1 cellular context compared by ENCODE assay signal in genomic region chr2:238060542-238061309, GRCh38.
TF ChIP-seq lines count a peak whose summit lies in the region.

A gene with protein sequence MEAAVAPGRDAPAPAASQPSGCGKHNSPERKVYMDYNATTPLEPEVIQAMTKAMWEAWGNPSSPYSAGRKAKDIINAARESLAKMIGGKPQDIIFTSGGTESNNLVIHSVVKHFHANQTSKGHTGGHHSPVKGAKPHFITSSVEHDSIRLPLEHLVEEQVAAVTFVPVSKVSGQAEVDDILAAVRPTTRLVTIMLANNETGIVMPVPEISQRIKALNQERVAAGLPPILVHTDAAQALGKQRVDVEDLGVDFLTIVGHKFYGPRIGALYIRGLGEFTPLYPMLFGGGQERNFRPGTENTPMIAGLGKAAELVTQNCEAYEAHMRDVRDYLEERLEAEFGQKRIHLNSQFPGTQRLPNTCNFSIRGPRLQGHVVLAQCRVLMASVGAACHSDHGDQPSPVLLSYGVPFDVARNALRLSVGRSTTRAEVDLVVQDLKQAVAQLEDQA (plus strand): TSS chr2:238061001. CDS start chr2:238061055, 54 bp downstream.

TF ChIP-seq in K562, 482 proteins besides CTCF, POLR2A, EP300 and RAD21 (continued from another document):
- TF ChIP-seq, protein P1, sequence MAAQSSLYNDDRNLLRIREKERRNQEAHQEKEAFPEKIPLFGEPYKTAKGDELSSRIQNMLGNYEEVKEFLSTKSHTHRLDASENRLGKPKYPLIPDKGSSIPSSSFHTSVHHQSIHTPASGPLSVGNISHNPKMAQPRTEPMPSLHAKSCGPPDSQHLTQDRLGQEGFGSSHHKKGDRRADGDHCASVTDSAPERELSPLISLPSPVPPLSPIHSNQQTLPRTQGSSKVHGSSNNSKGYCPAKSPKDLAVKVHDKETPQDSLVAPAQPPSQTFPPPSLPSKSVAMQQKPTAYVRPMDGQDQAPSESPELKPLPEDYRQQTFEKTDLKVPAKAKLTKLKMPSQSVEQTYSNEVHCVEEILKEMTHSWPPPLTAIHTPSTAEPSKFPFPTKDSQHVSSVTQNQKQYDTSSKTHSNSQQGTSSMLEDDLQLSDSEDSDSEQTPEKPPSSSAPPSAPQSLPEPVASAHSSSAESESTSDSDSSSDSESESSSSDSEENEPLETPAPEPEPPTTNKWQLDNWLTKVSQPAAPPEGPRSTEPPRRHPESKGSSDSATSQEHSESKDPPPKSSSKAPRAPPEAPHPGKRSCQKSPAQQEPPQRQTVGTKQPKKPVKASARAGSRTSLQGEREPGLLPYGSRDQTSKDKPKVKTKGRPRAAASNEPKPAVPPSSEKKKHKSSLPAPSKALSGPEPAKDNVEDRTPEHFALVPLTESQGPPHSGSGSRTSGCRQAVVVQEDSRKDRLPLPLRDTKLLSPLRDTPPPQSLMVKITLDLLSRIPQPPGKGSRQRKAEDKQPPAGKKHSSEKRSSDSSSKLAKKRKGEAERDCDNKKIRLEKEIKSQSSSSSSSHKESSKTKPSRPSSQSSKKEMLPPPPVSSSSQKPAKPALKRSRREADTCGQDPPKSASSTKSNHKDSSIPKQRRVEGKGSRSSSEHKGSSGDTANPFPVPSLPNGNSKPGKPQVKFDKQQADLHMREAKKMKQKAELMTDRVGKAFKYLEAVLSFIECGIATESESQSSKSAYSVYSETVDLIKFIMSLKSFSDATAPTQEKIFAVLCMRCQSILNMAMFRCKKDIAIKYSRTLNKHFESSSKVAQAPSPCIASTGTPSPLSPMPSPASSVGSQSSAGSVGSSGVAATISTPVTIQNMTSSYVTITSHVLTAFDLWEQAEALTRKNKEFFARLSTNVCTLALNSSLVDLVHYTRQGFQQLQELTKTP (IDR thresholded peaks at IDR 0.05; ENCODE audit: low read depth in 1 of 2, partially characterized antibody in 2 of 2): no peak
- TF ChIP-seq NCOA2 (IDR thresholded peaks at IDR 0.05; ENCODE audit: partially characterized antibody in 2 of 2) (no peak), ZNF57 (CRISPR knock-in tag; IDR thresholded peaks at IDR 0.05) (no peak), GABPB1 (CRISPR knock-in tag; IDR thresholded peaks at IDR 0.05) (peak; percentile 98), ZNF586 (CRISPR knock-in tag; conservative IDR thresholded peaks at IDR 0.05) (no peak), GTF2A2 (tag; IDR thresholded peaks at IDR 0.05) (no peak; the same call in 1 of the 2 replicates), RBFOX2 (IDR thresholded peaks at IDR 0.05; ENCODE audit: low read depth, low read length) (peak; percentile 94), NKRF (IDR thresholded peaks at IDR 0.05; ENCODE audit: borderline replicate concordance) (0 out of 2 replicates have a peak, but pooled peaks have one; percentile 17), PKNOX1 (IDR thresholded peaks at IDR 0.05) (peak; percentile 29; the same call in 1 of the 2 replicates), MAFG (tag; conservative IDR thresholded peaks at IDR 0.05) (no peak), ZNF695 (CRISPR knock-in tag; IDR thresholded peaks at IDR 0.05) (no peak), GABPB2 (CRISPR knock-in tag; conservative IDR thresholded peaks at IDR 0.05) (no peak), ELF2 (CRISPR knock-in tag; IDR thresholded peaks at IDR 0.05) (no peak), SPI1 (IDR thresholded peaks at IDR 0.05; ENCODE audit: borderline replicate concordance, low read depth, low read length) (0 out of 2 replicates have a peak, but pooled peaks have one; percentile 26), MCM3 (IDR thresholded peaks at IDR 0.05) (no peak), POLR2H (tag; IDR thresholded peaks at IDR 0.05; ENCODE audit: low read depth) (peak; percentile 75), ZBED1 (IDR thresholded peaks at IDR 0.05) (no peak), ZNF766 (CRISPR knock-in tag; conservative IDR thresholded peaks at IDR 0.05) (no peak), GATAD2A (IDR thresholded peaks at IDR 0.05) (no peak), ZNF592 (IDR thresholded peaks at IDR 0.05) (0 out of 2 replicates have a peak, but pooled peaks have one; percentile 16), YY1 (IDR thresholded peaks at IDR 0.05; ENCODE audit: borderline replicate concordance in 1 of 3, control insufficient read depth in 1 of 3, extremely low read depth in 1 of 3, insufficient read depth in 3 of 3, insufficient read length in 1 of 3, insufficient replicate concordance in 2 of 3, low read depth in 1 of 3, low read length in 2 of 3) (peak; percentile 16 to 82 (median 77)), HDAC8 (tag; IDR thresholded peaks at IDR 0.05) (no peak), NR2C1 (IDR thresholded peaks at IDR 0.05) (peak; percentile 98), NR2C1 (tag; IDR thresholded peaks at IDR 0.05) (peak; percentile 99), TBP (optimal IDR thresholded peaks at IDR 0.05; ENCODE audit: low read depth, low read length) (peak; percentile 57), ESRRB (CRISPR knock-in tag; IDR thresholded peaks at IDR 0.05; ENCODE audit: borderline replicate concordance) (no peak), PTTG1 (tag; IDR thresholded peaks at IDR 0.05; ENCODE audit: low read depth) (no peak), NR2C2 (CRISPR knock-in tag; IDR thresholded peaks at IDR 0.05) (peak; percentile 98), NR2C2 (tag; IDR thresholded peaks at IDR 0.05) (peak; percentile 99), CBFA2T2 (conservative IDR thresholded peaks at IDR 0.05) (peak; percentile 48; the same call in 1 of the 2 replicates), GTF2E2 (tag; IDR thresholded peaks at IDR 0.05) (peak; percentile 87; the same call in 1 of the 2 replicates), ARID2 (IDR thresholded peaks at IDR 0.05) (no peak), NR4A1 (CRISPR knock-in tag; IDR thresholded peaks at IDR 0.05) (no peak), NR4A1 (tag; IDR thresholded peaks at IDR 0.05) (peak; percentile 53; the same call in 1 of the 2 replicates), RCOR1 (IDR thresholded peaks at IDR 0.05; ENCODE audit: borderline replicate concordance in 1 of 2, low read depth in 2 of 2, low read length in 2 of 2) (peak in 1 of 2 experiments; percentile 44; a peak in 1 of 4 replicates), MTA1 (IDR thresholded peaks at IDR 0.05; ENCODE audit: borderline replicate concordance) (no peak), ARID3B (CRISPR knock-in tag; IDR thresholded peaks at IDR 0.05; ENCODE audit: borderline replicate concordance) (no peak), HLTF (IDR thresholded peaks at IDR 0.05) (no peak)
- TF ChIP-seq, protein P2, sequence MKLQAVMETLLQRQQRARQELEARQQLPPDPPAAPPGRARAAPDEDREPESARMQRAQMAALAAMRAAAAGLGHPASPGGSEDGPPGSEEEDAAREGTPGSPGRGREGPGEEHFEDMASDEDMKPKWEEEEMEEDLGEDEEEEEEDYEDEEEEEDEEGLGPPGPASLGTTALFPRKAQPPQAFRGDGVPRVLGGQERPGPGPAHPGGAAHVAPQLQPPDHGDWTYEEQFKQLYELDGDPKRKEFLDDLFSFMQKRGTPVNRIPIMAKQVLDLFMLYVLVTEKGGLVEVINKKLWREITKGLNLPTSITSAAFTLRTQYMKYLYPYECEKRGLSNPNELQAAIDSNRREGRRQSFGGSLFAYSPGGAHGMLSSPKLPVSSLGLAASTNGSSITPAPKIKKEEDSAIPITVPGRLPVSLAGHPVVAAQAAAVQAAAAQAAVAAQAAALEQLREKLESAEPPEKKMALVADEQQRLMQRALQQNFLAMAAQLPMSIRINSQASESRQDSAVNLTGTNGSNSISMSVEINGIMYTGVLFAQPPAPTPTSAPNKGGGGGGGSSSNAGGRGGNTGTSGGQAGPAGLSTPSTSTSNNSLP (IDR thresholded peaks at IDR 0.05; ENCODE audit: borderline replicate concordance, low read depth, low read length): no peak
- TF ChIP-seq, protein P3, sequence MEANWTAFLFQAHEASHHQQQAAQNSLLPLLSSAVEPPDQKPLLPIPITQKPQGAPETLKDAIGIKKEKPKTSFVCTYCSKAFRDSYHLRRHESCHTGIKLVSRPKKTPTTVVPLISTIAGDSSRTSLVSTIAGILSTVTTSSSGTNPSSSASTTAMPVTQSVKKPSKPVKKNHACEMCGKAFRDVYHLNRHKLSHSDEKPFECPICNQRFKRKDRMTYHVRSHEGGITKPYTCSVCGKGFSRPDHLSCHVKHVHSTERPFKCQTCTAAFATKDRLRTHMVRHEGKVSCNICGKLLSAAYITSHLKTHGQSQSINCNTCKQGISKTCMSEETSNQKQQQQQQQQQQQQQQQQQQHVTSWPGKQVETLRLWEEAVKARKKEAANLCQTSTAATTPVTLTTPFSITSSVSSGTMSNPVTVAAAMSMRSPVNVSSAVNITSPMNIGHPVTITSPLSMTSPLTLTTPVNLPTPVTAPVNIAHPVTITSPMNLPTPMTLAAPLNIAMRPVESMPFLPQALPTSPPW (CRISPR knock-in tag; IDR thresholded peaks at IDR 0.05): peak; percentile 91
- TF ChIP-seq, protein P4, sequence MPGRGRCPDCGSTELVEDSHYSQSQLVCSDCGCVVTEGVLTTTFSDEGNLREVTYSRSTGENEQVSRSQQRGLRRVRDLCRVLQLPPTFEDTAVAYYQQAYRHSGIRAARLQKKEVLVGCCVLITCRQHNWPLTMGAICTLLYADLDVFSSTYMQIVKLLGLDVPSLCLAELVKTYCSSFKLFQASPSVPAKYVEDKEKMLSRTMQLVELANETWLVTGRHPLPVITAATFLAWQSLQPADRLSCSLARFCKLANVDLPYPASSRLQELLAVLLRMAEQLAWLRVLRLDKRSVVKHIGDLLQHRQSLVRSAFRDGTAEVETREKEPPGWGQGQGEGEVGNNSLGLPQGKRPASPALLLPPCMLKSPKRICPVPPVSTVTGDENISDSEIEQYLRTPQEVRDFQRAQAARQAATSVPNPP (IDR thresholded peaks at IDR 0.05; ENCODE audit: borderline replicate concordance, insufficient read depth, insufficient read length): no peak
- TF ChIP-seq, protein P5, sequence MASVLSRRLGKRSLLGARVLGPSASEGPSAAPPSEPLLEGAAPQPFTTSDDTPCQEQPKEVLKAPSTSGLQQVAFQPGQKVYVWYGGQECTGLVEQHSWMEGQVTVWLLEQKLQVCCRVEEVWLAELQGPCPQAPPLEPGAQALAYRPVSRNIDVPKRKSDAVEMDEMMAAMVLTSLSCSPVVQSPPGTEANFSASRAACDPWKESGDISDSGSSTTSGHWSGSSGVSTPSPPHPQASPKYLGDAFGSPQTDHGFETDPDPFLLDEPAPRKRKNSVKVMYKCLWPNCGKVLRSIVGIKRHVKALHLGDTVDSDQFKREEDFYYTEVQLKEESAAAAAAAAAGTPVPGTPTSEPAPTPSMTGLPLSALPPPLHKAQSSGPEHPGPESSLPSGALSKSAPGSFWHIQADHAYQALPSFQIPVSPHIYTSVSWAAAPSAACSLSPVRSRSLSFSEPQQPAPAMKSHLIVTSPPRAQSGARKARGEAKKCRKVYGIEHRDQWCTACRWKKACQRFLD (CRISPR knock-in tag; IDR thresholded peaks at IDR 0.05): 0 out of 2 replicates have a peak, but pooled peaks have one; percentile 29
